In genomic region chr16:19284207-19284606, GRCh38 we compare ENCODE assay signal across 12 cellular contexts. TPM values are rescaled to one million over a fixed set of nuclear protein-coding genes. Genes with fewer than 3 reads are reported as not detected.
DNase-seq lines count a peak whose midpoint lies in the region; ATAC-seq and TF ChIP-seq lines count a peak whose summit lies in the region.
"Had no signal": no experiment of that assay in that cellular context is flagged by ENCODE, and none has a peak within 500 bp of the region (broad histone marks: within the 10 kb centered on the region; RNA-seq: fewer than 3 reads in every experiment).

No MANE protein-coding gene starts in this region.

- TF ChIP-seq EP300 in gastroesophageal sphincter (IDR thresholded peaks at IDR 0.05) (no peak), ovary (IDR thresholded peaks at IDR 0.05) (no peak)

- H3K27ac ChIP-seq in PC-3 (ENCODE audit: low read length), result peak overlapping the region; percentile 52; the same call in 1 of the 2 replicates
- no peak overlapping the region for H3K27ac ChIP-seq in gastroesophageal sphincter
- H3K27ac ChIP-seq in ovary, result no peak overlapping the region

- TF ChIP-seq POLR2A in gastroesophageal sphincter (IDR thresholded peaks at IDR 0.05) (no peak), ovary (IDR thresholded peaks at IDR 0.05) (no peak)

- ATAC-seq in activated CD4-positive, alpha-beta T cell treated with anti-CD3 and anti-CD28 coated beads for 36 hours, result peak; percentile 80
- peak; percentile 96 for ATAC-seq in PC-3
- ATAC-seq in gastroesophageal sphincter, result peak; percentile 84
- ATAC-seq in stimulated activated memory B cell treated with anti-CD40 and anti-IgM and Interleukin-4, amounts not matched to agents 10 μg/mL and 1 μg/mL and 100 μg/mL, for 72 hours, result peak; percentile 83
- ATAC-seq in HG03378 (IDR thresholded peaks at IDR 0.05; ENCODE audit: unreplicated experiment), result no peak
- ATAC-seq: K562 had no signal

- H3K4me3 ChIP-seq in PC-3 (ENCODE audit: low read length) (no peak overlapping the region), gastroesophageal sphincter (no peak overlapping the region), ovary (no peak overlapping the region)
- H3K4me3 ChIP-seq: K562 had no signal

- TF ChIP-seq CTCF in PC-3 (conservative IDR thresholded peaks at IDR 0.05; ENCODE audit: low read depth, low read length), result no peak
- TF ChIP-seq CTCF in gastroesophageal sphincter (IDR thresholded peaks at IDR 0.05), result no peak
- TF ChIP-seq CTCF in ovary (IDR thresholded peaks at IDR 0.05), result no peak

- H3K36me3 ChIP-seq in PC-3 (ENCODE audit: low read depth, low read length) (no peaks in the 10 kb centered on the region), gastroesophageal sphincter (no peaks in the 10 kb centered on the region), ovary (no peaks in the 10 kb centered on the region)

- no peaks in the 10 kb centered on the region for H3K9me3 ChIP-seq in PC-3 (ENCODE audit: low read length)
- H3K9me3 ChIP-seq in gastroesophageal sphincter, result peaks cover 0 to 4% (median 0%) of the 10 kb centered on the region in 3 donors
- H3K9me3 ChIP-seq in ovary, result no peaks in the 10 kb centered on the region

- H4K20me1 ChIP-seq in PC-3 (ENCODE audit: low read length), result no peaks in the 10 kb centered on the region

- H3K4me1 Mint-ChIP-seq in activated CD4-positive, alpha-beta T cell treated with anti-CD3 and anti-CD28 coated beads for 36 hours, result peaks cover 9% of the 10 kb centered on the region
- H3K4me1 Mint-ChIP-seq in activated CD4-positive, alpha-beta T cell treated with anti-CD3 and anti-CD28 coated beads, Interleukin-2, amount 10 ng/mL, durations not matched to agents 7 days and 5 days, result no peaks in the 10 kb centered on the region
- peaks cover 12% of the 10 kb centered on the region for H3K4me1 Mint-ChIP-seq in stimulated activated memory B cell treated with anti-CD40 and anti-IgM and Interleukin-4, amounts not matched to agents 10 μg/mL and 1 μg/mL and 100 μg/mL, for 72 hours

- intact Hi-C loops in activated CD4-positive, alpha-beta T cell treated with anti-CD3 and anti-CD28 coated beads for 36 hours (cut with DNase I, micrococcal nuclease), result no loop called here
- intact Hi-C loops in PC-3 (cut with micrococcal nuclease) (no loop called here), ovary (cut with DNase I) (no loop called here)

- no peaks in the 10 kb centered on the region for H3K36me3 Mint-ChIP-seq in activated CD4-positive, alpha-beta T cell treated with anti-CD3 and anti-CD28 coated beads for 36 hours (ENCODE audit: low read depth)
- H3K36me3 Mint-ChIP-seq in activated CD4-positive, alpha-beta T cell treated with anti-CD3 and anti-CD28 coated beads, Interleukin-2, amount 10 ng/mL, durations not matched to agents 7 days and 5 days (ENCODE audit: low read depth), result no peaks in the 10 kb centered on the region
- no peaks in the 10 kb centered on the region for H3K36me3 Mint-ChIP-seq in stimulated activated memory B cell treated with anti-CD40 and anti-IgM and Interleukin-4, amounts not matched to agents 10 μg/mL and 1 μg/mL and 100 μg/mL, for 72 hours

- POLR2A ChIA-PET in activated CD4-positive, alpha-beta T cell treated with anti-CD3 and anti-CD28 coated beads for 36 hours (lab: Charles Lee), result no interaction called here
- POLR2A ChIA-PET in activated CD4-positive, alpha-beta T cell treated with anti-CD3 and anti-CD28 coated beads, Interleukin-2, amount 10 ng/mL, durations not matched to agents 7 days and 5 days (lab: Charles Lee), result no interaction called here
- POLR2A ChIA-PET in PC-3 (lab: Charles Lee; ENCODE audit: unreplicated experiment), result no interaction called here

- H3K27ac Mint-ChIP-seq in activated CD4-positive, alpha-beta T cell treated with anti-CD3 and anti-CD28 coated beads for 36 hours, result no peak overlapping the region
- no peak overlapping the region for H3K27ac Mint-ChIP-seq in activated CD4-positive, alpha-beta T cell treated with anti-CD3 and anti-CD28 coated beads, Interleukin-2, amount 10 ng/mL, durations not matched to agents 7 days and 5 days
- H3K27ac Mint-ChIP-seq in stimulated activated memory B cell treated with anti-CD40 and anti-IgM and Interleukin-4, amounts not matched to agents 10 μg/mL and 1 μg/mL and 100 μg/mL, for 72 hours, result no peak overlapping the region

- H3K4me1 ChIP-seq in PC-3 (ENCODE audit: insufficient read depth, low read length) (peaks cover 8% of the 10 kb centered on the region), gastroesophageal sphincter (peaks cover 0 to 14% (median 0%) of the 10 kb centered on the region in 3 donors), ovary (ENCODE audit: insufficient read depth) (no peaks in the 10 kb centered on the region)

- no TSS peak for BruUV-seq in PC-3 (replicated peaks; lab: Mats Ljungman, UMichigan)

- H3K27me3 ChIP-seq in PC-3 (ENCODE audit: low read length), result no peaks in the 10 kb centered on the region
- no peaks in the 10 kb centered on the region for H3K27me3 ChIP-seq in gastroesophageal sphincter
- no peaks in the 10 kb centered on the region for H3K27me3 ChIP-seq in ovary

- H3K9me3 Mint-ChIP-seq in activated CD4-positive, alpha-beta T cell treated with anti-CD3 and anti-CD28 coated beads for 36 hours (ENCODE audit: low read depth), result no peaks in the 10 kb centered on the region
- no peaks in the 10 kb centered on the region for H3K9me3 Mint-ChIP-seq in activated CD4-positive, alpha-beta T cell treated with anti-CD3 and anti-CD28 coated beads, Interleukin-2, amount 10 ng/mL, durations not matched to agents 7 days and 5 days
- H3K9me3 Mint-ChIP-seq in stimulated activated memory B cell treated with anti-CD40 and anti-IgM and Interleukin-4, amounts not matched to agents 10 μg/mL and 1 μg/mL and 100 μg/mL, for 72 hours, result no peaks in the 10 kb centered on the region
- H3K9me3 Mint-ChIP-seq: neural crest cell had no signal

- 0 out of 2 replicates have a peak overlapping the region, but pooled peaks have one; percentile 19 for H3K4me2 ChIP-seq in PC-3 (ENCODE audit: low read length)

- 20 to 83% methylated on average over 1 of the region's 1 CpG for WGBS in gastroesophageal sphincter (ENCODE audit: low coverage in 1 of 2), 2 donors
- 52 to 53% (median 52%) methylated on average over 1 of the region's 1 CpG for WGBS in ovary, 3 donors

- CTCF ChIA-PET in activated CD4-positive, alpha-beta T cell treated with anti-CD3 and anti-CD28 coated beads for 36 hours (lab: Charles Lee), result no interaction called here
- CTCF ChIA-PET in activated CD4-positive, alpha-beta T cell treated with anti-CD3 and anti-CD28 coated beads, Interleukin-2, amount 10 ng/mL, durations not matched to agents 7 days and 5 days (lab: Charles Lee), result interaction anchor here (1.2 kb wide), 1 partner anchor 46 kb away, joined by 3 read pairs; no protein-coding TSS in a partner anchor
- CTCF ChIA-PET in PC-3 (lab: Charles Lee), result no interaction called here

- peak; percentile 55 for DNase-seq in activated CD4-positive, alpha-beta T cell treated with anti-CD3 and anti-CD28 coated beads for 36 hours
- no peak for DNase-seq in activated CD4-positive, alpha-beta T cell treated with anti-CD3 and anti-CD28 coated beads, Interleukin-2, amount 10 ng/mL, durations not matched to agents 7 days and 5 days
- DNase-seq in PC-3, result peak; percentile 93
- no peak for DNase-seq in ovary
- DNase-seq in NCI-H526 (lab: John Stamatoyannopoulos, UW), result no peak
- DNase-seq: HCEC 1CT had no signal

- H3K27me3 Mint-ChIP-seq in activated CD4-positive, alpha-beta T cell treated with anti-CD3 and anti-CD28 coated beads for 36 hours, result peaks cover 7% of the 10 kb centered on the region
- H3K27me3 Mint-ChIP-seq in activated CD4-positive, alpha-beta T cell treated with anti-CD3 and anti-CD28 coated beads, Interleukin-2, amount 10 ng/mL, durations not matched to agents 7 days and 5 days, result no peaks in the 10 kb centered on the region
- H3K27me3 Mint-ChIP-seq in stimulated activated memory B cell treated with anti-CD40 and anti-IgM and Interleukin-4, amounts not matched to agents 10 μg/mL and 1 μg/mL and 100 μg/mL, for 72 hours, result no peaks in the 10 kb centered on the region

- H3K79me2 ChIP-seq in PC-3 (ENCODE audit: low read length), result no peaks in the 10 kb centered on the region

- no peaks in the 10 kb centered on the region for H3K9me2 ChIP-seq in PC-3 (replicated peaks; ENCODE audit: low read length)

- H3F3A ChIP-seq in PC-3 (ENCODE audit: low read length, unreplicated experiment), result no peaks in the 10 kb centered on the region

- H3K4me3 Mint-ChIP-seq in activated CD4-positive, alpha-beta T cell treated with anti-CD3 and anti-CD28 coated beads for 36 hours, result no peak overlapping the region
- no peak overlapping the region for H3K4me3 Mint-ChIP-seq in activated CD4-positive, alpha-beta T cell treated with anti-CD3 and anti-CD28 coated beads, Interleukin-2, amount 10 ng/mL, durations not matched to agents 7 days and 5 days
- no peak overlapping the region for H3K4me3 Mint-ChIP-seq in stimulated activated memory B cell treated with anti-CD40 and anti-IgM and Interleukin-4, amounts not matched to agents 10 μg/mL and 1 μg/mL and 100 μg/mL, for 72 hours
- H3K4me3 Mint-ChIP-seq: neural crest cell had no signal

- no peak overlapping the region for H3K9ac ChIP-seq in PC-3 (ENCODE audit: low read length)

- no peak overlapping the region for H2AFZ ChIP-seq in PC-3 (ENCODE audit: low read length)

RNA-seq across cellular contexts. Expression of gene CLEC19A, which starts 1.3 kb away (rescaled TPM):
- not detected for total RNA-seq in activated CD4-positive, alpha-beta T cell treated with anti-CD3 and anti-CD28 coated beads for 36 hours
- total RNA-seq in activated CD4-positive, alpha-beta T cell treated with anti-CD3 and anti-CD28 coated beads, Interleukin-2, amount 10 ng/mL, durations not matched to agents 7 days and 5 days, result not detected
- total RNA-seq in PC-3 (2014; rRNA removed) (not detected in 2 replicates), gastroesophageal sphincter (not detected), ovary (not detected)
- not detected for polyA plus RNA-seq in ovary
- total RNA-seq: K562, neural crest cell had no signal
- polyA plus RNA-seq: esophagus, K562 had no signal

Comparison
In these comparisons a context has a peak if more than half of its experiments do, and no peak if none do; other contexts are left out.
1. DNase-seq: peak in activated CD4-positive, alpha-beta T cell treated with anti-CD3 and anti-CD28 coated beads for 36 hours (single experiment) and PC-3 (single experiment); none in activated CD4-positive, alpha-beta T cell treated with anti-CD3 and anti-CD28 coated beads, Interleukin-2, amount 10 ng/mL, durations not matched to agents 7 days and 5 days (single experiment), ovary (0 of 5) and NCI-H526 (0 of 2).